8 cellular contexts compared by ENCODE assay signal in genomic region chr5:139652788-139653241, GRCh38. TPM values are rescaled to one million over a fixed set of nuclear protein-coding genes. Genes with fewer than 3 reads are reported as not detected.
DNase-seq lines count a peak whose midpoint lies in the region; ATAC-seq and TF ChIP-seq lines count a peak whose summit lies in the region.

No MANE protein-coding gene starts in this region.

- no peaks in the 10 kb centered on the region for H3K36me3 Mint-ChIP-seq in nephron progenitor cell (ENCODE audit: low read depth)

- H3K27ac Mint-ChIP-seq in nephron progenitor cell: peak overlapping the region; percentile 55

- ATAC-seq in GM19351 (IDR thresholded peaks at IDR 0.05; ENCODE audit: unreplicated experiment) (peak; percentile 30), HG03432 (IDR thresholded peaks at IDR 0.05; ENCODE audit: unreplicated experiment) (peak; percentile 38), left lobe of liver (no peak)

- DNase-seq in choroid plexus epithelial cell (ENCODE audit: low read depth) (peak; percentile 73), nephron progenitor cell (no peak), NCI-H2107 treated with DMSO at 0.1 percent for 48 hours (lab: John Stamatoyannopoulos, UW; ENCODE audit: unreplicated experiment) (no peak), NOMO-1 treated with dmso at 0.1 percent for 144 hours (lab: John Stamatoyannopoulos, UW; ENCODE audit: unreplicated experiment) (no peak), left lobe of liver (ENCODE audit: low spot score) (no peak)
- DNase-seq in effector CD4-positive, alpha-beta T cell: no peak

- no peaks in the 10 kb centered on the region for H3K27me3 Mint-ChIP-seq in nephron progenitor cell (ENCODE audit: low read depth, poor library complexity)

- peak overlapping the region; percentile 99 for H3K4me3 Mint-ChIP-seq in nephron progenitor cell

- peak overlapping the region; percentile 82 for H3K4me3 ChIP-seq in choroid plexus epithelial cell (ENCODE audit: low read depth, low read length)

- H3K4me1 Mint-ChIP-seq in nephron progenitor cell: peaks cover 67% of the 10 kb centered on the region

- no peaks in the 10 kb centered on the region for H3K9me3 Mint-ChIP-seq in nephron progenitor cell

- peak; percentile 25 for TF ChIP-seq CTCF in choroid plexus epithelial cell (conservative IDR thresholded peaks at IDR 0.05; ENCODE audit: low read depth, low read length)
- TF ChIP-seq CTCF in nephron progenitor cell (IDR thresholded peaks at IDR 0.05): no peak

RNA-seq across cellular contexts. Expression of gene CXXC5, which starts 4.7 kb away (rescaled TPM):
- 64.0 TPM for total RNA-seq in left lobe of liver
